In the genomic region with DNA sequence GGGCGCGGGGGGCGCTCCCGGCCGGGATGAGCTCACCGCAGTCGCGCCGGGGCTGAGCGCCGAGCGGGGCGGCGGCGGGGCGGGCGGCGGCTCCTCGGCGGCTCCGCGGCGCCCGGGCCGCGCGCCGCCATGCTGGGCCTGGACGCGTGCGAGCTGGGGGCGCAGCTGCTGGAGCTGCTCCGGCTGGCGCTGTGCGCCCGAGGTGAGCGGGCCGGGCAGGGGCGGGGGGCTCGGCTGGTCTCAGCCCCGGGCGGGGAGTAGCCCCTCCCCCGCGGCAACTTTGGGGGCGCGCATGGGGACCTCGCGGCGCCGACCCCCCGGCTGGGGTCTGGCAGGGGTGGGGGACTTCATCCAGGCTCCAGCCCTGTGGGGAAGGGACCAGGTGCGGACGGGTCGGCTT, we compare ENCODE assay signal across 1 cellular context.
A peak's percentile ranks its signal among the peaks of the same experiment; 100 is the strongest.
TF ChIP-seq lines count a peak whose summit lies in the region.

A gene (plus strand): TSS at position 40 of the 400 bp plus-strand sequence. CDS start 90 bp downstream, at position 130.

TF ChIP-seq in K562, 482 proteins besides CTCF, POLR2A, EP300 and RAD21 (continued from another document):
- TF ChIP-seq, protein P1, sequence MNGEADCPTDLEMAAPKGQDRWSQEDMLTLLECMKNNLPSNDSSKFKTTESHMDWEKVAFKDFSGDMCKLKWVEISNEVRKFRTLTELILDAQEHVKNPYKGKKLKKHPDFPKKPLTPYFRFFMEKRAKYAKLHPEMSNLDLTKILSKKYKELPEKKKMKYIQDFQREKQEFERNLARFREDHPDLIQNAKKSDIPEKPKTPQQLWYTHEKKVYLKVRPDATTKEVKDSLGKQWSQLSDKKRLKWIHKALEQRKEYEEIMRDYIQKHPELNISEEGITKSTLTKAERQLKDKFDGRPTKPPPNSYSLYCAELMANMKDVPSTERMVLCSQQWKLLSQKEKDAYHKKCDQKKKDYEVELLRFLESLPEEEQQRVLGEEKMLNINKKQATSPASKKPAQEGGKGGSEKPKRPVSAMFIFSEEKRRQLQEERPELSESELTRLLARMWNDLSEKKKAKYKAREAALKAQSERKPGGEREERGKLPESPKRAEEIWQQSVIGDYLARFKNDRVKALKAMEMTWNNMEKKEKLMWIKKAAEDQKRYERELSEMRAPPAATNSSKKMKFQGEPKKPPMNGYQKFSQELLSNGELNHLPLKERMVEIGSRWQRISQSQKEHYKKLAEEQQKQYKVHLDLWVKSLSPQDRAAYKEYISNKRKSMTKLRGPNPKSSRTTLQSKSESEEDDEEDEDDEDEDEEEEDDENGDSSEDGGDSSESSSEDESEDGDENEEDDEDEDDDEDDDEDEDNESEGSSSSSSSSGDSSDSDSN (IDR thresholded peaks at IDR 0.05; ENCODE audit: borderline replicate concordance in 1 of 2, low read depth in 2 of 2, low read length in 2 of 2): 0 out of 4 replicates have a peak, but pooled peaks of 1 of the 2 experiments have one; percentile 25
- TF ChIP-seq YY1 (IDR thresholded peaks at IDR 0.05; ENCODE audit: borderline replicate concordance in 1 of 3, control insufficient read depth in 1 of 3, extremely low read depth in 1 of 3, insufficient read depth in 3 of 3, insufficient read length in 1 of 3, insufficient replicate concordance in 2 of 3, low read depth in 1 of 3, low read length in 2 of 3): peak in 1 of 3 experiments; percentile 20
- 0 out of 2 replicates have a peak, but pooled peaks have one; percentile 11 for TF ChIP-seq RB1 (IDR thresholded peaks at IDR 0.05; ENCODE audit: low read depth)
- TF ChIP-seq ZFX (CRISPR knock-in tag; IDR thresholded peaks at IDR 0.05): peak; percentile 45
- no peak for TF ChIP-seq ARID1B (IDR thresholded peaks at IDR 0.05)
- peak; percentile 11 for TF ChIP-seq PCBP1 (IDR thresholded peaks at IDR 0.05; ENCODE audit: low read depth, low read length, poor library complexity, severe bottlenecking)
- TF ChIP-seq PHF8 (IDR thresholded peaks at IDR 0.05; ENCODE audit: borderline replicate concordance, low read length): peak; percentile 35; the same call in 1 of the 2 replicates
